17 cellular contexts compared by ENCODE assay signal in the genomic region with DNA sequence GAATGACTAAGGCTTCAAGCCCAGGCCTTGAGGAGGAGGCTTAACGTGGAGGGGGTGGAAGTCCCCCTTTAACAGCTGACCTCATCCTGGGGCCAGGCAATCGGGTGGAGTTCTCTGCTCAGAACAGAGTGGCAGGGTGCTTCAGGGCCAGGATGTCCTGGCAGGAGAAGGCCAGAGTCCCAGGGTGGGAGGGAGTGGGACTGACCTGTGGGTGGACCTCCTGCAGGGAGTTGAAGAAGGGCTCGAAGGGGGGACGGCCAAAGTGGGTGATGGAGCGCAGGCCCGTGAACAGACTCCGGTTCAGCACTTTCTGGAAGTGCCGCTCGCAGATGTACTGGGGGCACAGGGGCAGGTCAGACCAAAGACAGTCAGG.
DNase-seq lines count a peak whose midpoint lies in the region; ATAC-seq and TF ChIP-seq lines count a peak whose summit lies in the region.
"Had no signal": no experiment of that assay in that cellular context is flagged by ENCODE, and none has a peak within 500 bp of the region (broad histone marks: within the 10 kb centered on the region; RNA-seq: fewer than 3 reads in every experiment).

No MANE protein-coding gene starts in this region.

- POLR2A ChIA-PET in HEK293T (lab: Yijun Ruan, JAX) = no interaction called here

- no peak overlapping the region for H3K27ac Mint-ChIP-seq in stimulated activated memory B cell treated with anti-CD40 and anti-IgM and Interleukin-4, amounts not matched to agents 10 μg/mL and 1 μg/mL and 100 μg/mL, for 72 hours
- H3K27ac Mint-ChIP-seq: CD8-positive, alpha-beta T cell had no signal

- no peak for TF ChIP-seq CTCF in RWPE2 (IDR thresholded peaks at IDR 0.05; ENCODE audit: poor library complexity, severe bottlenecking)

- peaks cover 36% of the 10 kb centered on the region for H3K27me3 Mint-ChIP-seq in stimulated activated memory B cell treated with anti-CD40 and anti-IgM and Interleukin-4, amounts not matched to agents 10 μg/mL and 1 μg/mL and 100 μg/mL, for 72 hours

- H3K4me3 Mint-ChIP-seq in stimulated activated memory B cell treated with anti-CD40 and anti-IgM and Interleukin-4, amounts not matched to agents 10 μg/mL and 1 μg/mL and 100 μg/mL, for 72 hours = no peak overlapping the region
- H3K4me3 Mint-ChIP-seq: CD8-positive, alpha-beta T cell had no signal

- H3K27me3 ChIP-seq in RWPE2 (ENCODE audit: insufficient read depth, poor library complexity, severe bottlenecking) = peaks cover 7% of the 10 kb centered on the region

- DNase-seq in NCI-H82 (lab: John Stamatoyannopoulos, UW) = peak; percentile 10
- DNase-seq in NCI-H82 treated with DMSO at 0.1 percent for 48 hours (lab: John Stamatoyannopoulos, UW; ENCODE audit: unreplicated experiment) = no peak
- DNase-seq in RWPE2 (ENCODE audit: low spot score) = peak; percentile 66
- peak; percentile 36 for DNase-seq in kidney tubule cell (ENCODE audit: low spot score)
- DNase-seq in effector CD8-positive, alpha-beta T cell (lab: John Stamatoyannopoulos, UW) = no peak
- no peak for DNase-seq in HEK293T (ENCODE audit: extremely low spot score)
- DNase-seq: CD8-positive, alpha-beta T cell; NCI-H1436; NCI-H2029; NCI-H2171; NCI-H446 treated with DMSO at 0.1 percent for 48 hours; PC-3 had no signal

- H3K4me3 ChIP-seq in RWPE2 (ENCODE audit: severe bottlenecking) = no peak overlapping the region

- peaks cover 3% of the 10 kb centered on the region for H3K9me3 Mint-ChIP-seq in stimulated activated memory B cell treated with anti-CD40 and anti-IgM and Interleukin-4, amounts not matched to agents 10 μg/mL and 1 μg/mL and 100 μg/mL, for 72 hours
- H3K9me3 Mint-ChIP-seq: CD8-positive, alpha-beta T cell had no signal

- CTCF ChIA-PET in HEK293T (lab: Yijun Ruan, JAX) = no interaction called here

- no peaks in the 10 kb centered on the region for H3K4me1 Mint-ChIP-seq in stimulated activated memory B cell treated with anti-CD40 and anti-IgM and Interleukin-4, amounts not matched to agents 10 μg/mL and 1 μg/mL and 100 μg/mL, for 72 hours

- H3K9me3 ChIP-seq in RWPE2 (ENCODE audit: severe bottlenecking) = no peaks in the 10 kb centered on the region

- H3K36me3 ChIP-seq in RWPE2 (ENCODE audit: low read depth) = no peaks in the 10 kb centered on the region

- H3K4me1 ChIP-seq in RWPE2 (ENCODE audit: insufficient read depth, poor library complexity, severe bottlenecking) = no peaks in the 10 kb centered on the region

- ATAC-seq in RWPE2 (ENCODE audit: low read depth) (0 out of 3 replicates have a peak, but pooled peaks have one; percentile 13), HG03025 (IDR thresholded peaks at IDR 0.05; ENCODE audit: low FRiP score, unreplicated experiment) (no peak)
- ATAC-seq in stimulated activated memory B cell treated with anti-CD40 and anti-IgM and Interleukin-4, amounts not matched to agents 10 μg/mL and 1 μg/mL and 100 μg/mL, for 72 hours = peak; percentile 26
- ATAC-seq: CD8-positive, alpha-beta T cell; HCT116; PC-3 had no signal

- no peak overlapping the region for H3K27ac ChIP-seq in RWPE2 (ENCODE audit: poor library complexity, severe bottlenecking)
- H3K27ac ChIP-seq: 22Rv1, KMS-11 had no signal

- no peaks in the 10 kb centered on the region for H3K36me3 Mint-ChIP-seq in stimulated activated memory B cell treated with anti-CD40 and anti-IgM and Interleukin-4, amounts not matched to agents 10 μg/mL and 1 μg/mL and 100 μg/mL, for 72 hours
- H3K36me3 Mint-ChIP-seq: CD8-positive, alpha-beta T cell had no signal

TF ChIP-seq in HEK293T, 16 proteins besides CTCF, POLR2A, EP300 and RAD21:
- no peak for TF ChIP-seq SUZ12 (IDR thresholded peaks at IDR 0.05)
- TF ChIP-seq SP1 (IDR thresholded peaks at IDR 0.05) = no peak
- TF ChIP-seq FOXM1 (IDR thresholded peaks at IDR 0.05; ENCODE audit: borderline replicate concordance) = no peak
- TF ChIP-seq FOXK2 (IDR thresholded peaks at IDR 0.05) = no peak
- no peak for TF ChIP-seq ZNF384 (IDR thresholded peaks at IDR 0.05)
- no peak for TF ChIP-seq FOXA1 (IDR thresholded peaks at IDR 0.05)
- no peak for TF ChIP-seq LEF1 (IDR thresholded peaks at IDR 0.05; ENCODE audit: borderline replicate concordance)
- no peak for TF ChIP-seq HDGF (IDR thresholded peaks at IDR 0.05; ENCODE audit: borderline replicate concordance)
- no peak for TF ChIP-seq L3MBTL2 (conservative IDR thresholded peaks at IDR 0.05)
- TF ChIP-seq NFRKB (IDR thresholded peaks at IDR 0.05) = no peak
TF ChIP-seq in HEK293T: peak in this region for 0.

Comparison
In these comparisons a context has a peak if more than half of its experiments do, and no peak if none do; other contexts are left out.
1. DNase-seq: peak in NCI-H82 (single experiment), RWPE2 (single experiment) and kidney tubule cell (single experiment); none in NCI-H82 treated with DMSO at 0.1 percent for 48 hours (single experiment), effector CD8-positive, alpha-beta T cell (single experiment) and HEK293T (single experiment).